1 cellular context compared by ENCODE assay signal in genomic region chr2:223837290-223838061, GRCh38.
TF ChIP-seq lines count a peak whose summit lies in the region.

TSS of gene AP1S3 (minus strand) at chr2:223837582. CDS start at chr2:223837450, 132 bp downstream.

TF ChIP-seq in H1, 55 proteins besides CTCF, POLR2A, EP300 and RAD21 (continued from another document):
- TF ChIP-seq BACH1 (IDR thresholded peaks at IDR 0.05; ENCODE audit: low read length) = peak; percentile 10; the same call in 1 of the 2 replicates
- peak; percentile 84; the same call in 1 of the 2 replicates for TF ChIP-seq TCF12 (IDR thresholded peaks at IDR 0.05; ENCODE audit: low read depth, low read length)
- TF ChIP-seq CEBPB (IDR thresholded peaks at IDR 0.05; ENCODE audit: low read depth, low read length) = no peak
- TF ChIP-seq POU5F1 (IDR thresholded peaks at IDR 0.05; ENCODE audit: low read depth, low read length) = no peak
- peak; percentile 94 for TF ChIP-seq RBBP5 (IDR thresholded peaks at IDR 0.05; ENCODE audit: borderline replicate concordance, low read depth, low read length)
- no peak for TF ChIP-seq SUZ12 (IDR thresholded peaks at IDR 0.05; ENCODE audit: low read length)
- TF ChIP-seq E2F6 (IDR thresholded peaks at IDR 0.05) = 0 out of 2 replicates have a peak, but pooled peaks have one; percentile 13
- TF ChIP-seq PHF8 (conservative IDR thresholded peaks at IDR 0.05; ENCODE audit: low read depth, low read length) = peak; percentile 54
- no peak for TF ChIP-seq NRF1 (IDR thresholded peaks at IDR 0.05; ENCODE audit: low read depth, low read length)
- peak; percentile 71; the same call in 1 of the 2 replicates for TF ChIP-seq POLR2AphosphoS5 (IDR thresholded peaks at IDR 0.05; ENCODE audit: low read depth, low read length)
- TF ChIP-seq FOSL1 (IDR thresholded peaks at IDR 0.05; ENCODE audit: insufficient read depth, low read depth, low read length) = no peak
- TF ChIP-seq MAX (IDR thresholded peaks at IDR 0.05) = peak; percentile 35
- no peak for TF ChIP-seq BCL11A (IDR thresholded peaks at IDR 0.05; ENCODE audit: low read depth in 2 of 2, low read length in 2 of 2)
- no peak for TF ChIP-seq SRF (IDR thresholded peaks at IDR 0.05; ENCODE audit: low read depth, low read length)
- TF ChIP-seq SAP30 (IDR thresholded peaks at IDR 0.05; ENCODE audit: insufficient read depth, insufficient replicate concordance, low read length) = no peak
- TF ChIP-seq SIRT6 (IDR thresholded peaks at IDR 0.05; ENCODE audit: low read length) = no peak
- TF ChIP-seq KDM4A (IDR thresholded peaks at IDR 0.05; ENCODE audit: low read depth, low read length, severe bottlenecking) = peak; percentile 40
- TF ChIP-seq ASH2L (IDR thresholded peaks at IDR 0.05; ENCODE audit: low read length) = peak; percentile 100
- TF ChIP-seq SIN3A (conservative IDR thresholded peaks at IDR 0.05 in 1 of 2, IDR thresholded peaks at IDR 0.05 in 1 of 2; ENCODE audit: low read depth in 1 of 2, low read length in 2 of 2) = peak in 1 of 2 experiments; percentile 62; a peak in 2 of 4 replicates
- TF ChIP-seq HDAC6 (IDR thresholded peaks at IDR 0.05; ENCODE audit: low read depth, low read length) = no peak
- TF ChIP-seq RFX5 (IDR thresholded peaks at IDR 0.05; ENCODE audit: borderline replicate concordance, low read depth, low read length) = no peak
- no peak for TF ChIP-seq JUN (IDR thresholded peaks at IDR 0.05; ENCODE audit: low read depth, low read length)
- no peak for TF ChIP-seq JUND (IDR thresholded peaks at IDR 0.05; ENCODE audit: low read length)
- peak; percentile 72; the same call in 1 of the 2 replicates for TF ChIP-seq TAF1 (IDR thresholded peaks at IDR 0.05; ENCODE audit: low read depth, low read length)
- TF ChIP-seq CREB1 (IDR thresholded peaks at IDR 0.05) = no peak
- TF ChIP-seq RXRA (IDR thresholded peaks at IDR 0.05; ENCODE audit: insufficient read depth, low read depth, low read length) = no peak
- TF ChIP-seq CHD7 (IDR thresholded peaks at IDR 0.05; ENCODE audit: insufficient replicate concordance, low read length) = no peak
- TF ChIP-seq HDAC2 (IDR thresholded peaks at IDR 0.05; ENCODE audit: borderline replicate concordance in 1 of 2, low read depth in 2 of 2, low read length in 2 of 2) = no peak; a peak in 1 of 4 replicates
- TF ChIP-seq KDM5A (IDR thresholded peaks at IDR 0.05; ENCODE audit: low read length) = no peak
